ENCODE assay signal across 22 cellular contexts in the genomic region with DNA sequence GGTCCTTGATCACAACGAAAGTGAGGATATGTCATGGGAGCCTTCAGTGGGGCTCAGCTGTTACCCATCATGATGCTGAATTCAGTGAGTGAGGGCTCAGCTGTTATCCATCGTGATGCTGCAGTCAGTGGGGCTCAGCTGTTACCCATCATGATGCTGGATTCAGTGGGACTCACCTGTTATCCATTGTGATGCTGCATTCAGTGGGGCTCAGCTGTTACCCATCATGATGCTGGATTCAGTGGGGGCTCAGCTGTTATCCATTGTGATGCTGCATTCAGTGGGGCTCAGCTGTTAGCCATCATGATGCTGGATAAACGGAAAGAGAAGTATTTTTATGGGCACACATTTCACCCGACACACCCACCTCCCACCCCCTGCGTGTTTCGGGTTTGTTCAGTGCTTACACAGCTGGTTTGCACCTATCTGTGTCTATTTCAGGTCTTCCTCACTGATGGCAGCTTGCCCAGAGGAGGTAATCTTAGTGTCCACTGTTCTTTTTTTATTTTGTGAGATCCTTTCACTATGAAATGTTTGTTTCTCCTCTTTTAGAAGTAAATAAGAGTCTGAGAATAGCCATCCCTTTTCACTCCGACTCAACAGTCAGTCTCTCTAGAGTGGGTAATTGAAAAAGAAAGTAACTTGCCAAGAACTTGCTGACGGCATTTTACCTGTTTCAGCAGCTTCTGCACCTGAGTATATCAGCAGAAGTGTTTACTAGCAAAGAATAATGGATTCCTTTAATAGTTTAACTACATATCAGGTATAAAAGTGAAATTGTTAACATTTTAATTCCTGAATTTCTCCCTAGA.
DNase-seq lines count a peak whose midpoint lies in the region; ATAC-seq, FAIRE-seq and TF ChIP-seq lines count a peak whose summit lies in the region.
"Had no signal": no experiment of that assay in that cellular context is flagged by ENCODE, and none has a peak within 500 bp of the region (broad histone marks: within the 10 kb centered on the region; RNA-seq: fewer than 3 reads in every experiment).

No MANE protein-coding gene starts in this region.

- no peaks in the 10 kb centered on the region for H3K27me3 Mint-ChIP-seq in CD4-positive, alpha-beta memory T cell
- H3K27me3 Mint-ChIP-seq in stimulated activated naive B cell treated with anti-CD40 and anti-IgM and Interleukin-4, amounts not matched to agents 10 μg/mL and 1 μg/mL and 100 μg/mL, for 72 hours = no peaks in the 10 kb centered on the region
- H3K27me3 Mint-ChIP-seq: activated CD4-positive, alpha-beta memory T cell treated with anti-CD3 and anti-CD28 coated beads, Interleukin-2, amount 10 ng/mL, durations not matched to agents 7 days and 5 days; effector memory CD8-positive, alpha-beta T cell had no signal

- H3K4me2 ChIP-seq in H1 (ENCODE audit: insufficient read depth in 1 of 2, low read depth in 2 of 2, low read length in 2 of 2) = no peak overlapping the region

- no peak overlapping the region for H2BK20ac ChIP-seq in H1 (ENCODE audit: low read length)

- CTCF ChIA-PET in CD4-positive, alpha-beta memory T cell (lab: Charles Lee; ENCODE audit: partially characterized antibody) = no interaction called here
- CTCF ChIA-PET in H1 (lab: Charles Lee; ENCODE audit: partially characterized antibody) (interaction anchor here (1.6 kb wide), 1 partner anchor 56 kb away, joined by 4 read pairs; no protein-coding TSS in a partner anchor), HEK293T (lab: Yijun Ruan, JAX) (no interaction called here)

- H3K27ac Mint-ChIP-seq in CD4-positive, alpha-beta memory T cell = peak overlapping the region in 3 of 7 donors; percentile 18 to 72 (median 51)
- no peak overlapping the region for H3K27ac Mint-ChIP-seq in stimulated activated naive B cell treated with anti-CD40 and anti-IgM and Interleukin-4, amounts not matched to agents 10 μg/mL and 1 μg/mL and 100 μg/mL, for 72 hours
- H3K27ac Mint-ChIP-seq: activated CD4-positive, alpha-beta memory T cell treated with anti-CD3 and anti-CD28 coated beads, Interleukin-2, amount 10 ng/mL, durations not matched to agents 7 days and 5 days; activated T-helper 1 cell treated with anti-CD3 and anti-CD28 coated beads, Interleukin-12 subunit alpha, Interleukin-12 subunit beta, Interleukin-2, Interleukin-4 antibody, amounts not matched to agents 30 ng/mL and 10 ng/mL and 1 ng/mL, durations not matched to agents 14 hours and 24 hours and 36 hours had no signal

- H2BK12ac ChIP-seq in H1 (ENCODE audit: low read depth, low read length) = no peak overlapping the region

- ATAC-seq in stimulated activated naive B cell treated with anti-CD40 and anti-IgM and Interleukin-4, amounts not matched to agents 10 μg/mL and 1 μg/mL and 100 μg/mL, for 72 hours (replicated peaks) = no peak
- ATAC-seq: effector memory CD8-positive, alpha-beta T cell; HCT116; left cardiac atrium; right cardiac atrium had no signal

- H3K23ac ChIP-seq in H1 (ENCODE audit: insufficient read length) = no peak overlapping the region

- H3K9me3 Mint-ChIP-seq in CD4-positive, alpha-beta memory T cell = no peaks in the 10 kb centered on the region
- no peaks in the 10 kb centered on the region for H3K9me3 Mint-ChIP-seq in stimulated activated naive B cell treated with anti-CD40 and anti-IgM and Interleukin-4, amounts not matched to agents 10 μg/mL and 1 μg/mL and 100 μg/mL, for 72 hours

- H3K14ac ChIP-seq in H1 (ENCODE audit: insufficient read length) = no peak overlapping the region

- WGBS in H1 (ENCODE audit: extremely low coverage in 1 of 2, insufficient coverage in 1 of 2, insufficient read length in 1 of 2, insufficient replicate concordance in 2 of 2, low coverage in 1 of 2, low lambda C conversion rate in 2 of 2, missing lambda C conversion rate in 1 of 2), 2 experiments = 85% methylated on average over 8 of the region's 8 CpGs; no CpG with 5 or more reads in 1 of the 2 experiments

- no peak overlapping the region for H2BK15ac ChIP-seq in H1 (ENCODE audit: low read length)

- no peaks in the 10 kb centered on the region for H4K20me1 ChIP-seq in H1 (replicated peaks in 1 of 2; ENCODE audit: control insufficient read depth in 1 of 2, insufficient read depth in 2 of 2, low read length in 2 of 2)

- H3K27ac ChIP-seq in CD4-positive, alpha-beta memory T cell (ENCODE audit: low read depth, low read length) = no peak overlapping the region
- H3K27ac ChIP-seq in H1 (ENCODE audit: low read depth, low read length) = no peak overlapping the region
- H3K27ac ChIP-seq: neutrophil had no signal

- no peak overlapping the region for H3K18ac ChIP-seq in H1 (ENCODE audit: extremely low read depth, low read length)

- no peak overlapping the region for H3K9ac ChIP-seq in H1 (replicated peaks in 1 of 4; ENCODE audit: extremely low read depth in 1 of 4, low read depth in 3 of 4, low read length in 3 of 4)

- H4K91ac ChIP-seq in H1 (replicated peaks; ENCODE audit: insufficient read length, low read length) = no peak overlapping the region

- H3K4me3 ChIP-seq in CD4-positive, alpha-beta memory T cell (ENCODE audit: low read length in 2 of 2) = no peak overlapping the region
- H3K4me3 ChIP-seq in H1 (ENCODE audit: extremely low read depth in 1 of 4, insufficient read depth in 2 of 4, low read depth in 3 of 4, low read length in 4 of 4) = no peak overlapping the region

- peak; percentile 24 for FAIRE-seq in H1 (lab: Jason Lieb, UNC)
- FAIRE-seq: RCC 7860 had no signal

- peaks cover 3 to 10% (median 6%) of the 10 kb centered on the region in 4 donors for H3K4me1 Mint-ChIP-seq in CD4-positive, alpha-beta memory T cell
- H3K4me1 Mint-ChIP-seq in stimulated activated naive B cell treated with anti-CD40 and anti-IgM and Interleukin-4, amounts not matched to agents 10 μg/mL and 1 μg/mL and 100 μg/mL, for 72 hours = peaks cover 0 to 2% of the 10 kb centered on the region in 2 donors

- no peaks in the 10 kb centered on the region for H3K27me3 ChIP-seq in CD4-positive, alpha-beta memory T cell (ENCODE audit: insufficient read depth, low read length)
- H3K27me3 ChIP-seq in H1 (replicated peaks in 1 of 4; ENCODE audit: control insufficient read depth in 3 of 4, extremely low read depth in 1 of 4, insufficient read depth in 3 of 4, low read length in 3 of 4) = no peaks in the 10 kb centered on the region
- H3K27me3 ChIP-seq: neutrophil had no signal

- no peaks in the 10 kb centered on the region for H3K79me1 ChIP-seq in H1 (ENCODE audit: low read depth, low read length)

- H3K4me1 ChIP-seq in CD4-positive, alpha-beta memory T cell (ENCODE audit: insufficient read depth, low read length) = no peaks in the 10 kb centered on the region
- no peaks in the 10 kb centered on the region for H3K4me1 ChIP-seq in H1 (replicated peaks in 1 of 4; ENCODE audit: control insufficient read depth in 3 of 4, insufficient read depth in 4 of 4, low read length in 3 of 4)

- H2BK120ac ChIP-seq in H1 (replicated peaks; ENCODE audit: low read depth, low read length) = no peak overlapping the region

- peak in 2 of 5 donors; percentile 6 to 7 for DNase-seq in CD4-positive, alpha-beta memory T cell
- DNase-seq in LHCN-M2 (ENCODE audit: low read depth) (peak; percentile 84), NCI-H524 treated with DMSO at 0.1 percent for 48 hours (lab: John Stamatoyannopoulos, UW) (peak; percentile 3), H1 (ENCODE audit: low read depth in 1 of 2, low spot score in 2 of 2) (no peak), occipital lobe (lab: John Stamatoyannopoulos, UW) (no peak), H4 (ENCODE audit: low spot score) (no peak), HEK293T (ENCODE audit: extremely low spot score) (no peak)
- no peak for DNase-seq in stimulated activated naive B cell treated with anti-CD40 and anti-IgM and Interleukin-4, amounts not matched to agents 10 μg/mL and 1 μg/mL and 100 μg/mL, for 72 hours
- DNase-seq: activated CD4-positive, alpha-beta memory T cell treated with anti-CD3 and anti-CD28 coated beads, Interleukin-2, amount 10 ng/mL, durations not matched to agents 7 days and 5 days; caudate nucleus; effector memory CD8-positive, alpha-beta T cell; GF-D8; hypothalamus; left cardiac atrium; midbrain; NCI-H510A treated with DMSO at 0.1 percent for 48 hours; right cardiac atrium; SW 1271 had no signal

- H2AFZ ChIP-seq in H1 (ENCODE audit: low read length) = no peak overlapping the region

- H2AK5ac ChIP-seq in H1 (ENCODE audit: low read depth, low read length) = no peak overlapping the region

- H3K36me3 Mint-ChIP-seq in CD4-positive, alpha-beta memory T cell = peaks cover 17 to 18% of the 10 kb centered on the region in 2 donors
- peaks cover 20 to 26% of the 10 kb centered on the region in 2 donors for H3K36me3 Mint-ChIP-seq in stimulated activated naive B cell treated with anti-CD40 and anti-IgM and Interleukin-4, amounts not matched to agents 10 μg/mL and 1 μg/mL and 100 μg/mL, for 72 hours

- no peak for TF ChIP-seq POLR2A in H1 (IDR thresholded peaks at IDR 0.05; ENCODE audit: control extremely low read depth in 1 of 2, low read depth in 2 of 2, low read length in 2 of 2)

- peak overlapping the region; percentile 57 to 78 (median 72) for H3K4me3 Mint-ChIP-seq in CD4-positive, alpha-beta memory T cell
- H3K4me3 Mint-ChIP-seq in stimulated activated naive B cell treated with anti-CD40 and anti-IgM and Interleukin-4, amounts not matched to agents 10 μg/mL and 1 μg/mL and 100 μg/mL, for 72 hours = no peak overlapping the region
- H3K4me3 Mint-ChIP-seq: activated CD4-positive, alpha-beta memory T cell treated with anti-CD3 and anti-CD28 coated beads, Interleukin-2, amount 10 ng/mL, durations not matched to agents 7 days and 5 days; activated T-helper 1 cell treated with anti-CD3 and anti-CD28 coated beads, Interleukin-12 subunit alpha, Interleukin-12 subunit beta, Interleukin-2, Interleukin-4 antibody, amounts not matched to agents 30 ng/mL and 10 ng/mL and 1 ng/mL, durations not matched to agents 14 hours and 24 hours and 36 hours had no signal

- H3K23me2 ChIP-seq in H1 (ENCODE audit: low read depth, low read length) = no peaks in the 10 kb centered on the region

- TF ChIP-seq RAD21 in H1 (IDR thresholded peaks at IDR 0.05 in 1 of 2, conservative IDR thresholded peaks at IDR 0.05 in 1 of 2; ENCODE audit: low read depth in 2 of 2, low read length in 2 of 2) = no peak

- no peak overlapping the region for H4K5ac ChIP-seq in H1 (ENCODE audit: insufficient read length, low read depth, low read length)

- no peaks in the 10 kb centered on the region for H3K79me2 ChIP-seq in H1 (ENCODE audit: control insufficient read depth in 1 of 2, insufficient read depth in 2 of 2, low read length in 2 of 2)

- no peak for TF ChIP-seq CTCF in H1 (IDR thresholded peaks at IDR 0.05; ENCODE audit: control extremely low read depth in 1 of 3, insufficient read depth in 1 of 3, low read depth in 1 of 3, low read length in 3 of 3)

- intact Hi-C loops in CD4-positive, alpha-beta memory T cell (cut with micrococcal nuclease) = no loop called here

- H4K8ac ChIP-seq in H1 (ENCODE audit: extremely low read depth, insufficient read depth, low read length) = no peak overlapping the region

- no peak overlapping the region for H3K4ac ChIP-seq in H1 (replicated peaks; ENCODE audit: insufficient read length, low read depth, low read length)

- H2BK5ac ChIP-seq in H1 (ENCODE audit: low read depth, low read length) = no peak overlapping the region

- H3K36me3 ChIP-seq in CD4-positive, alpha-beta memory T cell (ENCODE audit: insufficient read depth, low read length) = no peaks in the 10 kb centered on the region
- no peaks in the 10 kb centered on the region; a peak in 1 of 8 replicates for H3K36me3 ChIP-seq in H1 (ENCODE audit: control insufficient read depth in 2 of 4, insufficient read depth in 4 of 4, low read length in 3 of 4)
- H3K36me3 ChIP-seq: neutrophil had no signal

- TF ChIP-seq EP300 in H1 (IDR thresholded peaks at IDR 0.05; ENCODE audit: borderline replicate concordance in 1 of 2, low read depth in 2 of 2, low read length in 2 of 2) = no peak

- no peak overlapping the region for H3K56ac ChIP-seq in H1 (replicated peaks; ENCODE audit: insufficient read length, low read depth, low read length)

- H3K9me3 ChIP-seq in CD4-positive, alpha-beta memory T cell (ENCODE audit: control insufficient read depth in 1 of 2, low read length in 2 of 2) = no peaks in the 10 kb centered on the region
- no peaks in the 10 kb centered on the region for H3K9me3 ChIP-seq in H1 (ENCODE audit: insufficient read depth in 2 of 2, low read depth in 1 of 2, low read length in 1 of 2)
- H3K9me3 ChIP-seq: neutrophil had no signal

- POLR2A ChIA-PET in CD4-positive, alpha-beta memory T cell (lab: Charles Lee; ENCODE audit: partially characterized antibody) = no interaction called here
- POLR2A ChIA-PET in H1 (lab: Charles Lee; ENCODE audit: partially characterized antibody) (interaction anchor here (0.6 kb wide), 1 partner anchor 9 kb away, joined by 3 read pairs; no protein-coding TSS in a partner anchor), HEK293T (lab: Yijun Ruan, JAX) (no interaction called here)

Comparison
In these comparisons a context has a peak if more than half of its experiments do, and no peak if none do; other contexts are left out.
1. DNase-seq: peak in LHCN-M2 (single experiment) and NCI-H524 treated with DMSO at 0.1 percent for 48 hours (single experiment); none in H1 (0 of 2), occipital lobe (single experiment), H4 (single experiment), HEK293T (single experiment) and stimulated activated naive B cell treated with anti-CD40 and anti-IgM and Interleukin-4, amounts not matched to agents 10 μg/mL and 1 μg/mL and 100 μg/mL, for 72 hours (single experiment).
2. H3K4me3 Mint-ChIP-seq: peak in CD4-positive, alpha-beta memory T cell (8 of 8); none in stimulated activated naive B cell treated with anti-CD40 and anti-IgM and Interleukin-4, amounts not matched to agents 10 μg/mL and 1 μg/mL and 100 μg/mL, for 72 hours (0 of 2).